39 cellular contexts compared by ENCODE assay signal in the genomic region with DNA sequence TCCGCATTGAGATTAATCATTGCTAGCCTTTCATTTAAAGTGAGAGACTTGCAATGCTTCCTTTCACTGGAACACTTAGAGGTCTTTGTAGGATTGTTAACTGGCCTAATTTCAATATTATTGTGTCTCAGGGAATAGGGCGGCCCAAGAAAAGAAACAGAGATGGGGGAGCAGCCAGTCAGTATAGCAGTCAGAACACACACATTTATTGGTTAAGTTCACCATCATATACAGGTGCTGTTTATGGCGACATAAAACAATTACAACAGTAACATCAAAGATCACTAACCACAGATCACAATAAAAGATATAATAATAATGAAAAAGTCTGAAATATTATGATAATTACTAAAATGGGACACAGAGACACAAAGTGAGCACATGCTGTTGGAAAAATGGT. TPM values are rescaled to one million over a fixed set of nuclear protein-coding genes. Genes with fewer than 3 reads are reported as not detected.
"Had no signal": no experiment of that assay in that cellular context is flagged by ENCODE, and none has a peak within 500 bp of the region (broad histone marks: within the 10 kb centered on the region; RNA-seq: fewer than 3 reads in every experiment).

No MANE protein-coding gene starts in this region.

- H3K36me3 ChIP-seq: adrenal gland, ascending aorta, brain microvascular endothelial cell, breast epithelium, cardiac muscle cell had no signal

- H3K4me1 ChIP-seq: adrenal gland, ascending aorta, body of pancreas, breast epithelium had no signal

- FAIRE-seq: astrocyte, bronchial epithelial cell had no signal

- ATAC-seq: activated naive CD4-positive, alpha-beta T cell treated with anti-CD3 and anti-CD28 coated beads, Interleukin-2, amount 50 U/mL, for 72 hours; activated naive CD8-positive, alpha-beta T cell treated with anti-CD3 and anti-CD28 coated beads, Interleukin-2, amount 50 U/mL, for 24 hours; activated T-cell treated with anti-CD3 and anti-CD28 coated beads, Interleukin-2, amount 50 U/mL, for 4 hours; activated T-cell treated with anti-CD3 and anti-CD28 coated beads, Interleukin-2, amount 50 U/mL, for 72 hours; activated T-helper 17 cell treated with anti-CD3 and anti-CD28 coated beads, Interleukin-2, amount 50 U/mL, for 72 hours; body of pancreas had no signal

- DNase-seq: activated effector memory CD4-positive, alpha-beta T cell treated with anti-CD3 and anti-CD28 coated beads, Interleukin-2, amount 50 U/mL, for 16 hours; activated effector memory CD4-positive, alpha-beta T cell treated with Interleukin-2 at 50 U/mL for 16 hours; activated gamma-delta T cell; activated gamma-delta T cell treated with Interleukin-2 at 50 U/mL for 16 hours; activated naive CD4-positive, alpha-beta T cell; activated naive CD4-positive, alpha-beta T cell treated with anti-CD3 and anti-CD28 coated beads for 36 hours; activated naive CD4-positive, alpha-beta T cell treated with anti-CD3 and anti-CD28 coated beads, Interleukin-2, amount 10 ng/mL, durations not matched to agents 7 days and 5 days; activated naive CD4-positive, alpha-beta T cell treated with anti-CD3 and anti-CD28 coated beads, Interleukin-2, amount 50 U/mL, for 16 hours; activated naive CD4-positive, alpha-beta T cell treated with Interleukin-2 at 50 U/mL for 16 hours; activated naive CD8-positive, alpha-beta T cell treated with anti-CD3 and anti-CD28 coated beads for 36 hours; activated naive CD8-positive, alpha-beta T cell treated with anti-CD3 and anti-CD28 coated beads, Interleukin-2, amount 10 ng/mL, durations not matched to agents 7 days and 5 days; activated naive CD8-positive, alpha-beta T cell treated with anti-CD3 and anti-CD28 coated beads, Interleukin-2, amount 50 U/mL, for 24 hours; activated T-cell treated with anti-CD3 and anti-CD28 coated beads for 4 hours; activated T-cell treated with anti-CD3 and anti-CD28 coated beads, Interleukin-2, amount 50 U/mL, for 1 hour; activated T-cell treated with anti-CD3 and anti-CD28 coated beads, Interleukin-2, amount 50 U/mL, for 24 hours; activated T-cell treated with anti-CD3 and anti-CD28 coated beads, Interleukin-2, amount 50 U/mL, for 4 hours; activated T-cell treated with anti-CD3 and anti-CD28 coated beads, Interleukin-2, amount 50 U/mL, for 48 hours; activated T-cell treated with anti-CD3 and anti-CD28 coated beads, Interleukin-2, amount 50 U/mL, for 72 hours; adrenal gland; amniotic stem cell; amygdala; anterior cingulate cortex; aorta; body of pancreas; brain microvascular endothelial cell; caudate nucleus; central memory CD4-positive, alpha-beta T cell; cerebellar nuclear complex had no signal

- H3K27ac ChIP-seq: adrenal gland, ascending aorta, body of pancreas, brain microvascular endothelial cell, breast epithelium, cardiac muscle cell had no signal

- H3K27me3 ChIP-seq: ascending aorta, body of pancreas, brain microvascular endothelial cell had no signal

- H3K4me3 ChIP-seq: adrenal gland, ascending aorta, body of pancreas, breast epithelium, cardiac muscle cell had no signal

- H3K9me3 ChIP-seq: adrenal gland, ascending aorta, body of pancreas, breast epithelium had no signal

RNA-seq across cellular contexts. Expression of a gene that starts 29.4 kb away (rescaled TPM):
- total RNA-seq: activated naive CD4-positive, alpha-beta T cell treated with anti-CD3 and anti-CD28 coated beads for 36 hours; activated naive CD4-positive, alpha-beta T cell treated with anti-CD3 and anti-CD28 coated beads, Interleukin-2, amount 50 U/mL, for 72 hours; activated naive CD8-positive, alpha-beta T cell treated with anti-CD3 and anti-CD28 coated beads for 36 hours; activated naive CD8-positive, alpha-beta T cell treated with anti-CD3 and anti-CD28 coated beads, Interleukin-2, amount 10 ng/mL, durations not matched to agents 7 days and 5 days; activated T-cell treated with anti-CD3 and anti-CD28 coated beads, Interleukin-2, amount 50 U/mL, for 4 hours; activated T-cell treated with anti-CD3 and anti-CD28 coated beads, Interleukin-2, amount 50 U/mL, for 72 hours; activated T-helper 1 cell treated with anti-CD3 and anti-CD28 coated beads, Interleukin-12 subunit alpha, Interleukin-12 subunit beta, Interleukin-2, Interleukin-4 antibody, amounts not matched to agents 30 ng/mL and 10 ng/mL and 1 ng/mL, durations not matched to agents 14 hours and 24 hours and 36 hours; activated T-helper 17 cell treated with anti-CD3 and anti-CD28 coated beads, Interleukin-2, amount 50 U/mL, for 72 hours; activated T-helper 2 cell treated with anti-CD3 and anti-CD28 coated beads, Interferon-gamma antibody, Interleukin-2, Interleukin-4, amounts not matched to agents 10 μg/mL and 5 μg/mL and 100 μg/mL, durations not matched to agents 14 hours and 24 hours and 36 hours; adrenal gland; aorta; ascending aorta; astrocyte; body of pancreas; breast epithelium; bronchial epithelial cell; cardiac muscle cell; cardiac septum had no signal
- polyA plus RNA-seq: adipose tissue, adrenal gland, aorta, cardiac muscle cell had no signal
